In genomic region chr3:133477497-133477896, GRCh38 we compare ENCODE assay signal across 12 cellular contexts.
DNase-seq lines count a peak whose midpoint lies in the region; ATAC-seq and TF ChIP-seq lines count a peak whose summit lies in the region.
"Had no signal": no experiment of that assay in that cellular context is flagged by ENCODE, and none has a peak within 500 bp of the region (broad histone marks: within the 10 kb centered on the region; RNA-seq: fewer than 3 reads in every experiment).

No MANE protein-coding gene starts in this region.

- TF ChIP-seq CTCF in GM13976 (IDR thresholded peaks at IDR 0.05; ENCODE audit: borderline replicate concordance, control extremely low read depth, extremely low read depth, insufficient read depth, missing control alignments) (no peak), GM20000 (IDR thresholded peaks at IDR 0.05; ENCODE audit: extremely low read depth, missing control alignments) (no peak), Panc1 (IDR thresholded peaks at IDR 0.05) (no peak), WTC11 (IDR thresholded peaks at IDR 0.05) (no peak)

- in situ Hi-C loops in GM13976 (cut with MboI; ENCODE audit: low sequenced_read_pairs, unreplicated experiment), result no loop called here
- in situ Hi-C loops in Panc1 (cut with HindIII; ENCODE audit: low pct_unique_long_range_greater_than_20kb, low sequenced_read_pairs), result no loop called here

- peak; percentile 57 for DNase-seq in GM13976 (ENCODE audit: low spot score)
- DNase-seq in GM20000 (ENCODE audit: low spot score), result peak; percentile 67
- DNase-seq in Panc1 (ENCODE audit: low read depth, low spot score), result no peak
- DNase-seq in MG63, result no peak
- DNase-seq in activated effector memory CD4-positive, alpha-beta T cell treated with anti-CD3 and anti-CD28 coated beads, Interleukin-2, amount 50 U/mL, for 16 hours, result no peak
- no peak for DNase-seq in head of caudate nucleus
- DNase-seq in WTC11 (ENCODE audit: low spot score), result no peak
- DNase-seq: SW 1271, upper lobe of right lung had no signal

- H3K27me3 Mint-ChIP-seq in WTC11 (ENCODE audit: low read depth), result no peaks in the 10 kb centered on the region

- H3K4me3 Mint-ChIP-seq in WTC11, result no peak overlapping the region

- H3K27ac Mint-ChIP-seq in WTC11, result no peak overlapping the region

- H3K36me3 ChIP-seq in Panc1 (ENCODE audit: control insufficient read depth, insufficient read depth, low read length) (no peaks in the 10 kb centered on the region), MG63 (no peaks in the 10 kb centered on the region)
- H3K36me3 ChIP-seq: neutrophil, upper lobe of right lung had no signal

- no peaks in the 10 kb centered on the region for H3K27me3 ChIP-seq in Panc1 (ENCODE audit: control insufficient read depth, insufficient read depth, low read length)
- no peaks in the 10 kb centered on the region for H3K27me3 ChIP-seq in MG63
- H3K27me3 ChIP-seq: neutrophil, upper lobe of right lung had no signal

- intact Hi-C loops in Panc1 (cut with micrococcal nuclease; ENCODE audit: unreplicated experiment) (no loop called here), head of caudate nucleus (cut with DNase I) (no loop called here)

- H3K4me1 ChIP-seq in Panc1 (ENCODE audit: control insufficient read depth, insufficient read depth, low read length), result peaks cover 20% of the 10 kb centered on the region

- no peaks in the 10 kb centered on the region for H3K9me3 Mint-ChIP-seq in WTC11

- POLR2A ChIA-PET in Panc1 (lab: Charles Lee), result no interaction called here
- POLR2A ChIA-PET in WTC11 (lab: Charles Lee), result no interaction called here

- peak; percentile 45 for ATAC-seq in HG03095 (IDR thresholded peaks at IDR 0.05; ENCODE audit: unreplicated experiment)
- ATAC-seq in Panc1, result no peak
- ATAC-seq in WTC11, result no peak
- ATAC-seq: upper lobe of right lung had no signal

- peak overlapping the region; percentile 18; the same call in 1 of the 2 replicates for H3K27ac ChIP-seq in Panc1 (ENCODE audit: low read length)
- H3K27ac ChIP-seq: C4-2B, neutrophil, upper lobe of right lung had no signal

- no peaks in the 10 kb centered on the region for H3K36me3 Mint-ChIP-seq in WTC11

- no TSS peak for BruUV-seq in Panc1 (replicated peaks; lab: Mats Ljungman, UMichigan)

- H3K9me3 ChIP-seq in Panc1 (ENCODE audit: control insufficient read depth, insufficient read depth, low read depth, low read length), result no peaks in the 10 kb centered on the region
- H3K9me3 ChIP-seq in MG63, result no peaks in the 10 kb centered on the region
- H3K9me3 ChIP-seq: neutrophil, upper lobe of right lung had no signal

- peaks cover 40% of the 10 kb centered on the region for H3K4me1 Mint-ChIP-seq in WTC11

- H3K4me3 ChIP-seq in Panc1 (ENCODE audit: low read depth in 2 of 2, low read length in 2 of 2) (no peak overlapping the region), MG63 (no peak overlapping the region)
- H3K4me3 ChIP-seq: upper lobe of right lung had no signal

- CTCF ChIA-PET in Panc1 (lab: Charles Lee), result no interaction called here
- CTCF ChIA-PET in WTC11 (lab: Charles Lee), result no interaction called here

TF ChIP-seq in WTC11, 78 proteins besides CTCF, POLR2A, EP300 and RAD21 (continues in another document):
- no peak for TF ChIP-seq ATF6 (CRISPR knock-in tag; IDR thresholded peaks at IDR 0.05)
- TF ChIP-seq CREM (CRISPR knock-in tag; IDR thresholded peaks at IDR 0.05), result no peak
- TF ChIP-seq GRHL2 (CRISPR knock-in tag; IDR thresholded peaks at IDR 0.05; ENCODE audit: insufficient replicate concordance, severe bottlenecking), result no peak
- no peak for TF ChIP-seq JAZF1 (CRISPR knock-in tag; IDR thresholded peaks at IDR 0.05)
- no peak for TF ChIP-seq ZNF425 (CRISPR knock-in tag; conservative IDR thresholded peaks at IDR 0.05)
- no peak for TF ChIP-seq CBFB (CRISPR knock-in tag; IDR thresholded peaks at IDR 0.05; ENCODE audit: low read depth)
- TF ChIP-seq FOXK1 (CRISPR knock-in tag; IDR thresholded peaks at IDR 0.05), result no peak
- TF ChIP-seq ZMAT4 (CRISPR knock-in tag; IDR thresholded peaks at IDR 0.05), result no peak
- TF ChIP-seq ZNF232 (CRISPR knock-in tag; IDR thresholded peaks at IDR 0.05), result no peak
- TF ChIP-seq AR (CRISPR knock-in tag; IDR thresholded peaks at IDR 0.05), result no peak
- TF ChIP-seq EMX1 (CRISPR knock-in tag; IDR thresholded peaks at IDR 0.05), result no peak
- TF ChIP-seq ZSCAN18 (CRISPR knock-in tag; IDR thresholded peaks at IDR 0.05), result no peak
- TF ChIP-seq USF1 (CRISPR knock-in tag; IDR thresholded peaks at IDR 0.05), result no peak
- TF ChIP-seq ZNF416 (CRISPR knock-in tag; IDR thresholded peaks at IDR 0.05), result no peak
- no peak for TF ChIP-seq ZNF138 (CRISPR knock-in tag; conservative IDR thresholded peaks at IDR 0.05)
- no peak for TF ChIP-seq NFYB (CRISPR knock-in tag; conservative IDR thresholded peaks at IDR 0.05; ENCODE audit: low read depth)

Comparison
In these comparisons a context has a peak if more than half of its experiments do, and no peak if none do; other contexts are left out.
1. DNase-seq: peak in GM13976 (single experiment) and GM20000 (single experiment); none in Panc1 (single experiment), MG63 (single experiment), activated effector memory CD4-positive, alpha-beta T cell treated with anti-CD3 and anti-CD28 coated beads, Interleukin-2, amount 50 U/mL, for 16 hours (single experiment), head of caudate nucleus (0 of 42) and WTC11 (single experiment).